Comparison of ENCODE assay signal across 25 cellular contexts in the genomic region with DNA sequence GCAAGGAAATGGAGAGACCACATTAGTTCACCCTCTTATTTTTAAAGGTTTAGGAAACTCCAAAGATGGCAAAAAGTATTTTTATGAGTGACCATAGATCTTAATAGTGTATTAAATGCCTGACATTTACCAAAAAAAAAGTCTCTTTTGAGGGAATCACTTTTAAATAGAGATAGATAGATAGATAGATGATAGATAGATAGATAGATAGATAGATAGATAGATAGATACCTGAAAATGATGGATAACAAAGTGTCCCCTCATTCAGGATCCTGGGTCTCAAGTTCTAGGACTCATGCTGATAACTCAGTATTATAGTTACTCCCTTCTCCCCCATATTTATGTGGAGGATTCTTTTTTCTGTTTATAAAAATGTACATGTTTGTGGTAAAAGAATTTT.
"Had no signal": no experiment of that assay in that cellular context is flagged by ENCODE, and none has a peak within 500 bp of the region (broad histone marks: within the 10 kb centered on the region; RNA-seq: fewer than 3 reads in every experiment).

No MANE protein-coding gene starts in this region.

- H3K36me3 ChIP-seq: colonic mucosa had no signal

- FAIRE-seq: colon, endometrium, frontal cortex had no signal

- H3K4me3 ChIP-seq: colonic mucosa, coronary artery, dorsolateral prefrontal cortex, esophagus muscularis mucosa, esophagus squamous epithelium, gastrocnemius medialis, gastroesophageal sphincter, heart left ventricle, heart right ventricle had no signal

- H3K4me1 ChIP-seq: esophagus muscularis mucosa, esophagus squamous epithelium, foreskin keratinocyte, gastrocnemius medialis, gastroesophageal sphincter, heart left ventricle, heart right ventricle had no signal

- H3K9me3 ChIP-seq: colonic mucosa, esophagus muscularis mucosa, esophagus squamous epithelium, gastrocnemius medialis, gastroesophageal sphincter, heart left ventricle, heart right ventricle had no signal

- DNase-seq: colonic mucosa; cortex of kidney; dermis blood vessel endothelial cell; dorsolateral prefrontal cortex; effector CD4-positive, alpha-beta T cell; effector CD8-positive, alpha-beta T cell; effector memory CD4-positive, alpha-beta T cell; effector memory CD8-positive, alpha-beta T cell; endodermal cell; erythroblast; esophagus squamous epithelium; foreskin fibroblast; foreskin keratinocyte; gastrocnemius medialis; glutamatergic neuron; heart left ventricle; heart right ventricle had no signal

- H3K27ac ChIP-seq: colonic mucosa, coronary artery, epithelial cell of prostate, esophagus muscularis mucosa, esophagus squamous epithelium, foreskin keratinocyte, gastrocnemius medialis, gastroesophageal sphincter, heart left ventricle, heart right ventricle had no signal

- H3K27me3 ChIP-seq: colonic mucosa, dorsolateral prefrontal cortex, esophagus muscularis mucosa, esophagus squamous epithelium, foreskin keratinocyte, gastrocnemius medialis, gastroesophageal sphincter, heart left ventricle, heart right ventricle had no signal

- ATAC-seq: effector memory CD8-positive, alpha-beta T cell; esophagus mucosa; foreskin keratinocyte; gastrocnemius medialis; gastroesophageal sphincter; heart left ventricle; heart right ventricle had no signal
